Comparison of ENCODE assay signal across 32 cellular contexts in the genomic region with DNA sequence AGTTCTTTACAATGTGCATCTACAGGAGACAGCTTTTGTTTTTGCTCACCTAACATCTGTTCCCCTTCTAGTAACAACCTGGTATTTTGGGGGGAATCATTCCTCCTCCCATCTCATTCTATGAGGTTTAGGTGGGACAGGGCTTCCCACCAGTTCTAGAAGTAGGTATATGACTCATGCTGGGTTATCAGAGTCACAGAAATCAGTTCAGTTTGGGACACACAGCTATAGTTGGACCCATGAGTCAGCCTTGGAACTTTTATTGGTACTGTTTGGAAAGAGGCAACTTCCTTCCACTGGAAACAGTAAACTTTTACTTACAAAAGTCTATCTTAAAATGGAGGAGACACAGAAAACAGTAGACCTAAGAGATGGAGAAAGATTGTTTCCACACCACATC.
"Had no signal": no experiment of that assay in that cellular context is flagged by ENCODE, and none has a peak within 500 bp of the region (broad histone marks: within the 10 kb centered on the region; RNA-seq: fewer than 3 reads in every experiment).

No MANE protein-coding gene starts in this region.

- H3K4me3 ChIP-seq: esophagus squamous epithelium, gastroesophageal sphincter, hepatocyte, left ventricle myocardium inferior, pancreas, prostate gland, upper lobe of left lung, vagina had no signal

- H3K27me3 ChIP-seq: esophagus squamous epithelium, gastroesophageal sphincter, hepatocyte, pancreas, upper lobe of left lung, vagina had no signal

- H3K27ac ChIP-seq: epithelial cell of prostate, esophagus squamous epithelium, gastroesophageal sphincter, hepatocyte, left ventricle myocardium inferior, pancreas, prostate gland, upper lobe of left lung, vagina had no signal

- H3K4me3 Mint-ChIP-seq: activated CD4-positive, alpha-beta memory T cell treated with anti-CD3 and anti-CD28 coated beads, Interleukin-2, amount 10 ng/mL, durations not matched to agents 7 days and 5 days; activated CD4-positive, alpha-beta T cell treated with anti-CD3 and anti-CD28 coated beads, Interleukin-2, amount 10 ng/mL, durations not matched to agents 7 days and 5 days; activated T-cell treated with anti-CD3 and anti-CD28 coated beads, Interleukin-2, amount 50 U/mL, for 4 hours; activated T-helper 17 cell treated with anti-CD3 and anti-CD28 coated beads, Interleukin-2, amount 50 U/mL, for 72 hours; dendritic cell treated with granulocyte-macrophage colony-stimulating factor and Interleukin-4, amounts not matched to agents 40 ng/mL and 50 ng/mL, for 4 days; naive B cell; nephron progenitor cell; stimulated activated effector memory CD8-positive, alpha-beta T cell treated with anti-CD3 and anti-CD28 coated beads, Interleukin-12 subunit alpha, Interleukin-12 subunit beta, amount 100 ng/mL, for 72 hours; stimulated activated naive CD8-positive, alpha-beta T cell treated with anti-CD3 and anti-CD28 coated beads, Interleukin-15, amount 100 ng/mL, for 72 hours; WTC11 had no signal

- H3K9me3 ChIP-seq: esophagus squamous epithelium, gastroesophageal sphincter, left ventricle myocardium inferior, pancreas, prostate gland, upper lobe of left lung, vagina had no signal

- H3K9me3 Mint-ChIP-seq: activated CD4-positive, alpha-beta memory T cell treated with anti-CD3 and anti-CD28 coated beads, Interleukin-2, amount 10 ng/mL, durations not matched to agents 7 days and 5 days; activated CD4-positive, alpha-beta T cell treated with anti-CD3 and anti-CD28 coated beads, Interleukin-2, amount 10 ng/mL, durations not matched to agents 7 days and 5 days; activated T-cell treated with anti-CD3 and anti-CD28 coated beads, Interleukin-2, amount 50 U/mL, for 4 hours; activated T-helper 17 cell treated with anti-CD3 and anti-CD28 coated beads, Interleukin-2, amount 50 U/mL, for 72 hours; dendritic cell treated with granulocyte-macrophage colony-stimulating factor and Interleukin-4, amounts not matched to agents 40 ng/mL and 50 ng/mL, for 4 days; naive B cell; nephron progenitor cell; stimulated activated effector memory CD8-positive, alpha-beta T cell treated with anti-CD3 and anti-CD28 coated beads, Interleukin-12 subunit alpha, Interleukin-12 subunit beta, amount 100 ng/mL, for 72 hours; stimulated activated naive CD8-positive, alpha-beta T cell treated with anti-CD3 and anti-CD28 coated beads, Interleukin-15, amount 100 ng/mL, for 72 hours; WTC11 had no signal

- H3K4me1 Mint-ChIP-seq: activated CD4-positive, alpha-beta memory T cell treated with anti-CD3 and anti-CD28 coated beads, Interleukin-2, amount 10 ng/mL, durations not matched to agents 7 days and 5 days; activated CD4-positive, alpha-beta T cell treated with anti-CD3 and anti-CD28 coated beads, Interleukin-2, amount 10 ng/mL, durations not matched to agents 7 days and 5 days; activated T-helper 17 cell treated with anti-CD3 and anti-CD28 coated beads, Interleukin-2, amount 50 U/mL, for 72 hours; naive B cell; stimulated activated effector memory CD8-positive, alpha-beta T cell treated with anti-CD3 and anti-CD28 coated beads, Interleukin-12 subunit alpha, Interleukin-12 subunit beta, amount 100 ng/mL, for 72 hours; stimulated activated naive CD8-positive, alpha-beta T cell treated with anti-CD3 and anti-CD28 coated beads, Interleukin-15, amount 100 ng/mL, for 72 hours; WTC11 had no signal

- DNase-seq: activated CD4-positive, alpha-beta memory T cell treated with anti-CD3 and anti-CD28 coated beads, Interleukin-2, amount 10 ng/mL, durations not matched to agents 7 days and 5 days; activated CD4-positive, alpha-beta T cell treated with anti-CD3 and anti-CD28 coated beads for 1 hour; activated CD4-positive, alpha-beta T cell treated with anti-CD3 and anti-CD28 coated beads, Interleukin-2, amount 10 ng/mL, durations not matched to agents 7 days and 5 days; activated CD8-positive, alpha-beta memory T cell treated with anti-CD3 and anti-CD28 coated beads, Interleukin-2, amount 50 U/mL, for 48 hours; activated gamma-delta T cell treated with Interleukin-2 at 50 U/mL for 16 hours; activated naive CD4-positive, alpha-beta T cell treated with anti-CD3 and anti-CD28 coated beads, Interleukin-2, amount 50 U/mL, for 16 hours; activated T-cell treated with anti-CD3 and anti-CD28 coated beads, Interleukin-2, amount 50 U/mL, for 4 hours; amniotic stem cell; caudate nucleus; effector CD4-positive, alpha-beta T cell; esophagus squamous epithelium; islet precursor cell; left ventricle myocardium inferior; naive B cell; nephron progenitor cell; pancreas; retina; small intestine; stimulated activated CD4-positive, alpha-beta T cell treated with anti-CD3 and anti-CD28 coated beads, Interleukin-4, amount 100 ng/mL, for 24 hours; stimulated activated naive CD8-positive, alpha-beta T cell treated with anti-CD3 and anti-CD28 coated beads, Interleukin-15, amount 100 ng/mL, for 72 hours; substantia nigra; T-helper 2 cell; upper lobe of left lung had no signal

- H3K27ac Mint-ChIP-seq: activated CD4-positive, alpha-beta memory T cell treated with anti-CD3 and anti-CD28 coated beads, Interleukin-2, amount 10 ng/mL, durations not matched to agents 7 days and 5 days; activated CD4-positive, alpha-beta T cell treated with anti-CD3 and anti-CD28 coated beads, Interleukin-2, amount 10 ng/mL, durations not matched to agents 7 days and 5 days; activated T-helper 17 cell treated with anti-CD3 and anti-CD28 coated beads, Interleukin-2, amount 50 U/mL, for 72 hours; dendritic cell treated with granulocyte-macrophage colony-stimulating factor and Interleukin-4, amounts not matched to agents 40 ng/mL and 50 ng/mL, for 4 days; nephron progenitor cell; stimulated activated effector memory CD8-positive, alpha-beta T cell treated with anti-CD3 and anti-CD28 coated beads, Interleukin-12 subunit alpha, Interleukin-12 subunit beta, amount 100 ng/mL, for 72 hours; stimulated activated naive CD8-positive, alpha-beta T cell treated with anti-CD3 and anti-CD28 coated beads, Interleukin-15, amount 100 ng/mL, for 72 hours; WTC11 had no signal

- H3K36me3 ChIP-seq: pancreas, prostate gland, upper lobe of left lung, vagina had no signal

- H3K36me3 Mint-ChIP-seq: naive B cell; stimulated activated effector memory CD8-positive, alpha-beta T cell treated with anti-CD3 and anti-CD28 coated beads, Interleukin-12 subunit alpha, Interleukin-12 subunit beta, amount 100 ng/mL, for 72 hours had no signal

- H3K27me3 Mint-ChIP-seq: activated CD4-positive, alpha-beta memory T cell treated with anti-CD3 and anti-CD28 coated beads, Interleukin-2, amount 10 ng/mL, durations not matched to agents 7 days and 5 days; dendritic cell treated with granulocyte-macrophage colony-stimulating factor and Interleukin-4, amounts not matched to agents 40 ng/mL and 50 ng/mL, for 4 days; naive B cell; stimulated activated naive CD8-positive, alpha-beta T cell treated with anti-CD3 and anti-CD28 coated beads, Interleukin-15, amount 100 ng/mL, for 72 hours had no signal

- H3K4me1 ChIP-seq: gastroesophageal sphincter, pancreas, prostate gland, vagina had no signal
